In the genomic region with DNA sequence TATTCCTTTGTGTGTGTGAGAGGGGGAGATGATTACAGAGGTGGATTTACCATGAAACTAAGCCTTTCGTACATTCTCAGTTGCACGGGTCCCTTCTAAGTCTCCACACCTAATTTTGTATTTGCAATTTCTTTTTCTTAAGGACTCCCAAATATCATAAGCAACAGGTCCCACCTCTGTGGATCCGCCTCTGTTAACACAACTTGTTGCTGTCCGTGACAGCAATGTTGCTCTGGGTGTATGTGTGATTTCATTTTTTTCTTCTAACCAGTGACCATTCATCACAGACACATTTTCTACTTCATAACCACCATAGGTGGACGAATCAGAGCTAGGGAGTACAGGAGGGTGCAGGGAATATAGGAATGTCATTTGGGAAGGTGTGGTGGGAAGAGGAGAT, we compare ENCODE assay signal across 9 cellular contexts.
"Had no signal": no experiment of that assay in that cellular context is flagged by ENCODE, and none has a peak within 500 bp of the region (broad histone marks: within the 10 kb centered on the region; RNA-seq: fewer than 3 reads in every experiment).

No MANE protein-coding gene starts in this region.

- ATAC-seq: GM23338, HCT116 had no signal

- H3K27ac Mint-ChIP-seq: GM23338, H9, HFFc6 had no signal

- H3K36me3 ChIP-seq: HAP-1 had no signal

- H3K9me3 ChIP-seq: HAP-1 had no signal

- H3K27ac ChIP-seq: GM23248 had no signal

- H3K4me3 Mint-ChIP-seq: GM23338, H9, HFFc6 had no signal

- H3K9me3 Mint-ChIP-seq: GM23338, H9 had no signal

- H3K4me3 ChIP-seq: GM23248, GM23338, HAP-1 had no signal

- H3K4me1 ChIP-seq: HAP-1 had no signal

- H3K9ac ChIP-seq: GM23248 had no signal

- DNase-seq: GM23248, GOT3, H7, H9, HCEC 1CT, HFFc6 had no signal
